34 cellular contexts compared by ENCODE assay signal in genomic region chr4:34880246-34880645, GRCh38.
"Had no signal": no experiment of that assay in that cellular context is flagged by ENCODE, and none has a peak within 500 bp of the region (broad histone marks: within the 10 kb centered on the region; RNA-seq: fewer than 3 reads in every experiment).

No MANE protein-coding gene starts in this region.

- H3K4me3 ChIP-seq: adrenal gland, ascending aorta, body of pancreas, breast epithelium, cardiac muscle cell had no signal

- DNase-seq: activated effector memory CD4-positive, alpha-beta T cell treated with anti-CD3 and anti-CD28 coated beads, Interleukin-2, amount 50 U/mL, for 16 hours; activated effector memory CD4-positive, alpha-beta T cell treated with Interleukin-2 at 50 U/mL for 16 hours; activated gamma-delta T cell; activated gamma-delta T cell treated with Interleukin-2 at 50 U/mL for 16 hours; activated naive CD4-positive, alpha-beta T cell; activated naive CD4-positive, alpha-beta T cell treated with anti-CD3 and anti-CD28 coated beads for 36 hours; activated naive CD4-positive, alpha-beta T cell treated with anti-CD3 and anti-CD28 coated beads, Interleukin-2, amount 10 ng/mL, durations not matched to agents 7 days and 5 days; activated naive CD4-positive, alpha-beta T cell treated with anti-CD3 and anti-CD28 coated beads, Interleukin-2, amount 50 U/mL, for 16 hours; activated naive CD4-positive, alpha-beta T cell treated with Interleukin-2 at 50 U/mL for 16 hours; activated naive CD8-positive, alpha-beta T cell treated with anti-CD3 and anti-CD28 coated beads for 36 hours; activated naive CD8-positive, alpha-beta T cell treated with anti-CD3 and anti-CD28 coated beads, Interleukin-2, amount 10 ng/mL, durations not matched to agents 7 days and 5 days; activated naive CD8-positive, alpha-beta T cell treated with anti-CD3 and anti-CD28 coated beads, Interleukin-2, amount 50 U/mL, for 24 hours; activated T-cell treated with anti-CD3 and anti-CD28 coated beads, Interleukin-2, amount 50 U/mL, for 1 hour; activated T-cell treated with anti-CD3 and anti-CD28 coated beads, Interleukin-2, amount 50 U/mL, for 24 hours; activated T-cell treated with anti-CD3 and anti-CD28 coated beads, Interleukin-2, amount 50 U/mL, for 4 hours; activated T-cell treated with anti-CD3 and anti-CD28 coated beads, Interleukin-2, amount 50 U/mL, for 48 hours; activated T-cell treated with anti-CD3 and anti-CD28 coated beads, Interleukin-2, amount 50 U/mL, for 72 hours; adrenal gland; amniotic stem cell; amygdala; anterior cingulate cortex; aorta; body of pancreas; brain microvascular endothelial cell; caudate nucleus; central memory CD4-positive, alpha-beta T cell; cerebellar nuclear complex had no signal

- H3K9me3 ChIP-seq: adrenal gland, ascending aorta, body of pancreas, breast epithelium had no signal

- H3K27me3 ChIP-seq: adrenal gland, ascending aorta, body of pancreas, brain microvascular endothelial cell, breast epithelium, cardiac muscle cell had no signal

- H3K27ac ChIP-seq: adrenal gland, ascending aorta, body of pancreas, brain microvascular endothelial cell, breast epithelium, cardiac muscle cell had no signal

- H3K36me3 ChIP-seq: adrenal gland, ascending aorta, brain microvascular endothelial cell, breast epithelium, cardiac muscle cell had no signal

- FAIRE-seq: astrocyte, bronchial epithelial cell had no signal

- ATAC-seq: activated naive CD4-positive, alpha-beta T cell treated with anti-CD3 and anti-CD28 coated beads, Interleukin-2, amount 50 U/mL, for 72 hours; activated naive CD8-positive, alpha-beta T cell treated with anti-CD3 and anti-CD28 coated beads, Interleukin-2, amount 50 U/mL, for 24 hours; activated T-cell treated with anti-CD3 and anti-CD28 coated beads, Interleukin-2, amount 50 U/mL, for 4 hours; activated T-cell treated with anti-CD3 and anti-CD28 coated beads, Interleukin-2, amount 50 U/mL, for 72 hours; activated T-helper 17 cell treated with anti-CD3 and anti-CD28 coated beads, Interleukin-2, amount 50 U/mL, for 72 hours; body of pancreas had no signal
